In the genomic region with DNA sequence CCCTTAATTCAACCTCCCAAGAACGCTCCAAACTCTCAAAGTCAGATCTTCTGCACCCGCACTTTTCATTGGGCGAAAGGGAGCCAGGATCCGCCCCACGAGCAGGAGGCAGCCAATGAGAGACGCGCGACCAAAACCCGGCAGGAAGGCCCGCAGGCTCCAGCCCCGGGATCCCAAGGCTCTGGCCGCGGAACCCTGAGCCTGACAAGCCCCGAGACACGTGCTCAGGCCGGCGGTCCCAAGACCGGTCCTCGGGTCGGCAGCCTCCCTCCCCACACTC, we compare ENCODE assay signal across 8 cellular contexts. TPM values are rescaled to one million over a fixed set of nuclear protein-coding genes. Genes with fewer than 3 reads are reported as not detected.
DNase-seq lines count a peak whose midpoint lies in the region; ATAC-seq and TF ChIP-seq lines count a peak whose summit lies in the region.

No MANE protein-coding gene starts in this region.

- no peaks in the 10 kb centered on the region for H3K27me3 Mint-ChIP-seq in activated CD4-positive, alpha-beta T cell treated with anti-CD3 and anti-CD28 coated beads, Interleukin-2, amount 10 ng/mL, durations not matched to agents 24 days and 14 days

- peak overlapping the region; percentile 99 for H3K4me3 Mint-ChIP-seq in activated CD4-positive, alpha-beta T cell treated with anti-CD3 and anti-CD28 coated beads, Interleukin-2, amount 10 ng/mL, durations not matched to agents 24 days and 14 days

- intact Hi-C loops in activated CD4-positive, alpha-beta T cell treated with anti-CD3 and anti-CD28 coated beads, Interleukin-2, amount 10 ng/mL, durations not matched to agents 24 days and 14 days (cut with micrococcal nuclease) = loop anchor here (1.0 to 2.0 kb wide), 4 partner anchors 23 to 173 kb away; partner anchors contain the start of genes PLBD2 and TPCN1
- intact Hi-C loops in left lung (cut with DNase I) = no loop called here

- H3K27me3 ChIP-seq in left lung = no peaks in the 10 kb centered on the region

- H3K36me3 Mint-ChIP-seq in activated CD4-positive, alpha-beta T cell treated with anti-CD3 and anti-CD28 coated beads, Interleukin-2, amount 10 ng/mL, durations not matched to agents 24 days and 14 days (ENCODE audit: low read depth) = peaks cover 31% of the 10 kb centered on the region

- peak; percentile 80 for ATAC-seq in GM19035 (IDR thresholded peaks at IDR 0.05; ENCODE audit: unreplicated experiment)
- ATAC-seq in HG03354 (IDR thresholded peaks at IDR 0.05; ENCODE audit: poor library complexity, severe bottlenecking, unreplicated experiment) = peak; percentile 88
- peak; percentile 92 for ATAC-seq in left lung

- H3K4me1 ChIP-seq in left lung = peaks cover 5 to 46% of the 10 kb centered on the region in 2 donors

- H3K9me3 Mint-ChIP-seq in activated CD4-positive, alpha-beta T cell treated with anti-CD3 and anti-CD28 coated beads, Interleukin-2, amount 10 ng/mL, durations not matched to agents 24 days and 14 days = no peaks in the 10 kb centered on the region

- H3K4me3 ChIP-seq in coronary artery (peak overlapping the region; percentile 76), left lung (peak overlapping the region; percentile 100)

- peaks cover 0 to 19% of the 10 kb centered on the region in 2 donors for H3K36me3 ChIP-seq in left lung

- DNase-seq in AML-193 (lab: John Stamatoyannopoulos, UW) (peak; percentile 87 to 90), NCI-H526 (lab: John Stamatoyannopoulos, UW) (peak; percentile 64 to 91), coronary artery (ENCODE audit: low spot score) (no peak), left lung (peak; percentile 92 to 95)
- peak; percentile 97 for DNase-seq in activated CD4-positive, alpha-beta T cell treated with anti-CD3 and anti-CD28 coated beads, Interleukin-2, amount 10 ng/mL, durations not matched to agents 24 days and 14 days
- DNase-seq in stimulated activated CD4-positive, alpha-beta T cell treated with anti-CD3 and anti-CD28 coated beads, Interleukin-2, amount 100 ng/mL, for 4 hours (ENCODE audit: low read depth) = peak; percentile 81

- H3K27ac Mint-ChIP-seq in activated CD4-positive, alpha-beta T cell treated with anti-CD3 and anti-CD28 coated beads, Interleukin-2, amount 10 ng/mL, durations not matched to agents 24 days and 14 days = peak overlapping the region; percentile 98

- H3K4me1 Mint-ChIP-seq in activated CD4-positive, alpha-beta T cell treated with anti-CD3 and anti-CD28 coated beads, Interleukin-2, amount 10 ng/mL, durations not matched to agents 24 days and 14 days = peaks cover 20% of the 10 kb centered on the region

- H3K27ac ChIP-seq in coronary artery (peak overlapping the region; percentile 84 to 88), left lung (peak overlapping the region; percentile 90 to 97)

- no peaks in the 10 kb centered on the region for H3K9me3 ChIP-seq in left lung

- TF ChIP-seq CTCF in coronary artery (IDR thresholded peaks at IDR 0.05) = no peak
- TF ChIP-seq CTCF in left lung (IDR thresholded peaks at IDR 0.05) = no peak

RNA-seq across cellular contexts. Expression of gene DDX54, which starts 0.4 kb away (rescaled TPM):
- 122 and 127 TPM in 2 replicates for total RNA-seq in activated CD4-positive, alpha-beta T cell treated with anti-CD3 and anti-CD28 coated beads, Interleukin-2, amount 10 ng/mL, durations not matched to agents 24 days and 14 days
- 10 to 100 TPM; 42.0 to 61.1 TPM for total RNA-seq in left lung

RNA-seq across cellular contexts. Expression of gene RITA1, which starts 0.7 kb away (rescaled TPM):
- 25.5 and 25.8 TPM in 2 replicates for total RNA-seq in activated CD4-positive, alpha-beta T cell treated with anti-CD3 and anti-CD28 coated beads, Interleukin-2, amount 10 ng/mL, durations not matched to agents 24 days and 14 days
- 10 to 100 TPM; 16.7 to 17.3 TPM for total RNA-seq in left lung

RNA-seq across cellular contexts. Expression of gene CFAP73, which starts 35.3 kb away (rescaled TPM):
- total RNA-seq in activated CD4-positive, alpha-beta T cell treated with anti-CD3 and anti-CD28 coated beads, Interleukin-2, amount 10 ng/mL, durations not matched to agents 24 days and 14 days = not detected in 2 replicates
- total RNA-seq in left lung = 1 to 10 TPM in 1 of 2 donors, not detected in 1; 4.3 TPM

RNA-seq across cellular contexts. Expression of gene TPCN1, which starts 36.4 kb away (rescaled TPM):
- 31.0 and 33.7 TPM in 2 replicates for total RNA-seq in activated CD4-positive, alpha-beta T cell treated with anti-CD3 and anti-CD28 coated beads, Interleukin-2, amount 10 ng/mL, durations not matched to agents 24 days and 14 days
- total RNA-seq in left lung = 10 to 100 TPM; 39.6 to 54.1 TPM

RNA-seq across cellular contexts. Expression of gene RASAL1, which starts 49.3 kb away (rescaled TPM):
- total RNA-seq in activated CD4-positive, alpha-beta T cell treated with anti-CD3 and anti-CD28 coated beads, Interleukin-2, amount 10 ng/mL, durations not matched to agents 24 days and 14 days = 0.52 and 1.1 TPM in 2 replicates
- under 1 TPM; 0.17 to 0.24 TPM for total RNA-seq in left lung
